In the genomic region with DNA sequence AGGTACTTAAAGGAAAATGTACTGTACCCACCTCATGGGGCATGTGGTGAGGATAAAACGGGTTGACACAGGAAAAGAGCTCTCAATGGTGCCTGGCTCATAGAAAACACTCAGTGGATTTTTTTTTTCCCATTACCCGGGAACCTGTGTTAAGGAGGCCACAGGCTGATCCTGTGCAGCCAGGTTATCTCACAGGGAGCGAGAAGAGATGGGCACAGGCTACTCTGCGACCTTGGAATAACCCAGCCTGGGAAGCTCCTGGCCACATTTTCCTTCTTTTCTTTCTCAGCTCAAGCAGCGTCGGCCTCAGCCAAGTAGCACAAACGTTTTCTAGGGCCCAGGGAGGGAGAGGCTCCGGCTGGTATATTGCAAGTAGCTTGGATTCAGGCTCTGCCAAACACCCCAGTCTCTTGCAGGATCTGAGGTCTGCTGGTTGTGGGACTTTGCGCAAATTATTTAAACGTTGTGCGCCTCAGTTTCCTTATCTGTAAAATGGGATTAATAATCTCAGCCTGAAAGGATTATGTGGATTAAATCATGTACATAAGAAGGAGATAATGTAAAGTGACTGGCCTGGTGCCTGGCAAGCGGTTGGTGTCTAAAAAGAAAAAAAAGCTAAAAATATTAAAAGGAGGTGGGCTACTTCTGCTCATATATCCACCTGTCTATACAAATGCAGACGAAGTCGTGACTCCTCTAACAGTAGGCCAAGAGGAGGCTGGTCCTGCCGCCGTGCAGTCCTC, we compare ENCODE assay signal across 8 cellular contexts. TPM values are rescaled to one million over a fixed set of nuclear protein-coding genes. Genes with fewer than 3 reads are reported as not detected.
DNase-seq lines count a peak whose midpoint lies in the region; ATAC-seq and TF ChIP-seq lines count a peak whose summit lies in the region.

No MANE protein-coding gene starts in this region.

- peak overlapping the region; percentile 83 to 93 (median 89) for H3K4me3 Mint-ChIP-seq in naive B cell

- no peak for DNase-seq in GM12864 (ENCODE audit: low read depth)
- DNase-seq in Peyer's patch, result no peak
- no peak for DNase-seq in naive B cell
- DNase-seq in stimulated activated CD4-positive, alpha-beta T cell treated with anti-CD3 and anti-CD28 coated beads, Interleukin-1b, Interleukin-23, amount 100 ng/mL, for 48 hours, result no peak
- DNase-seq in 8988T, result no peak
- no peak for DNase-seq in GDM1 (lab: John Stamatoyannopoulos, UW)

- peak overlapping the region in 5 of 6 donors; percentile 61 to 93 (median 86) for H3K27ac Mint-ChIP-seq in naive B cell

- ATAC-seq in naive B cell (ENCODE audit: low read depth in 2 of 2), result peak; percentile 34 to 36
- ATAC-seq in HG03439 (IDR thresholded peaks at IDR 0.05; ENCODE audit: unreplicated experiment), result no peak

- peak overlapping the region; percentile 66 for H3K4me3 ChIP-seq in GM12864 (ENCODE audit: low read depth, low read length)
- peak overlapping the region; percentile 94 to 99 (median 96) for H3K4me3 ChIP-seq in Peyer's patch
- H3K4me3 ChIP-seq in ectodermal cell (ENCODE audit: insufficient read depth, low read depth, low read length), result peak overlapping the region; percentile 56

- TF ChIP-seq CTCF in GM12864 (IDR thresholded peaks at IDR 0.05; ENCODE audit: low read depth, low read length, missing control alignments) (no peak), Peyer's patch (IDR thresholded peaks at IDR 0.05) (no peak)

- no peaks in the 10 kb centered on the region for H3K36me3 Mint-ChIP-seq in naive B cell

- peaks cover 32 to 49% (median 41%) of the 10 kb centered on the region in 3 donors for H3K4me1 Mint-ChIP-seq in naive B cell

- no peak for TF ChIP-seq POLR2A in Peyer's patch (IDR thresholded peaks at IDR 0.05)

- H3K4me1 ChIP-seq in Peyer's patch (peaks cover 7 to 43% (median 8%) of the 10 kb centered on the region in 4 donors), ectodermal cell (ENCODE audit: control insufficient read depth, insufficient read depth, low read length) (peaks cover 35% of the 10 kb centered on the region)

- H3K9me3 Mint-ChIP-seq in naive B cell, result no peaks in the 10 kb centered on the region

- peak overlapping the region; percentile 85 to 97 (median 90) for H3K27ac ChIP-seq in Peyer's patch
- H3K27ac ChIP-seq in ectodermal cell (ENCODE audit: insufficient read depth, low read depth, low read length, poor library complexity, severe bottlenecking), result no peak overlapping the region

- H3K27me3 Mint-ChIP-seq in naive B cell, result no peaks in the 10 kb centered on the region

- H3K36me3 ChIP-seq in Peyer's patch (peaks cover 0 to 2% (median 0%) of the 10 kb centered on the region in 3 donors), ectodermal cell (ENCODE audit: control insufficient read depth, insufficient read depth, low read length) (no peaks in the 10 kb centered on the region)

- H3K9me3 ChIP-seq in Peyer's patch (no peaks in the 10 kb centered on the region), ectodermal cell (ENCODE audit: control insufficient read depth, low read length) (no peaks in the 10 kb centered on the region)

- 58% methylated on average over 16 of the region's 16 CpGs for WGBS in ectodermal cell, 2 experiments

- H3K27me3 ChIP-seq in Peyer's patch, result no peaks in the 10 kb centered on the region
- H3K27me3 ChIP-seq in ectodermal cell (ENCODE audit: control insufficient read depth, insufficient read depth, low read length, poor library complexity, severe bottlenecking), result peaks cover 12% of the 10 kb centered on the region

RNA-seq across cellular contexts. Expression of gene FURIN, which starts 2.1 kb away (rescaled TPM):
- total RNA-seq in Peyer's patch, result 10 to 100 TPM; 53.6 to 76.7 (median 70.1) TPM
- polyA plus RNA-seq in ectodermal cell (2013, experiment 1 of 4), result 16.2 TPM
- 17.4 TPM for polyA plus RNA-seq in ectodermal cell (2013, experiment 2 of 4)
- 14.6 TPM for polyA plus RNA-seq in ectodermal cell (2013, experiment 3 of 4)
- polyA plus RNA-seq in ectodermal cell (2013, experiment 4 of 4), result 15.5 TPM
- polyA plus RNA-seq in naive B cell (ENCODE audit: low read depth in 6 of 6), result 1 to 10 TPM; 3.7 to 9.8 (median 5.8) TPM

RNA-seq across cellular contexts. Expression of gene FES, which starts 13.8 kb away (rescaled TPM):
- total RNA-seq in Peyer's patch, result 10 to 100 TPM in 3 of 4 donors, 1 to 10 TPM in 1; 4.7 to 37.1 (median 20.5) TPM
- polyA plus RNA-seq in ectodermal cell (2013, experiment 1 of 4), result 3.6 TPM
- polyA plus RNA-seq in ectodermal cell (2013, experiment 2 of 4), result 6.9 TPM
- polyA plus RNA-seq in ectodermal cell (2013, experiment 3 of 4), result 4.3 TPM
- polyA plus RNA-seq in ectodermal cell (2013, experiment 4 of 4), result 7.2 TPM
- 10 to 100 TPM in 2 of 6 donors, 1 to 10 TPM in 4; 4.1 to 17.2 (median 7.9) TPM for polyA plus RNA-seq in naive B cell (ENCODE audit: low read depth in 6 of 6)

RNA-seq across cellular contexts. Expression of gene MAN2A2, which starts 32.6 kb away (rescaled TPM):
- 100 to 1,000 TPM in 3 of 4 donors, 10 to 100 TPM in 1; 76.2 to 188 (median 141) TPM for total RNA-seq in Peyer's patch
- 32.3 TPM for polyA plus RNA-seq in ectodermal cell (2013, experiment 1 of 4)
- 32.5 TPM for polyA plus RNA-seq in ectodermal cell (2013, experiment 2 of 4)
- polyA plus RNA-seq in ectodermal cell (2013, experiment 3 of 4), result 31.3 TPM
- 31.2 TPM for polyA plus RNA-seq in ectodermal cell (2013, experiment 4 of 4)
- 1 to 10 TPM; 1.4 to 8.9 (median 6.5) TPM for polyA plus RNA-seq in naive B cell (ENCODE audit: low read depth in 6 of 6)
